ENCODE assay signal across 22 cellular contexts in genomic region chr7:42274052-42274451, GRCh38. TPM values are rescaled to one million over a fixed set of nuclear protein-coding genes. Genes with fewer than 3 reads are reported as not detected.
A peak's percentile ranks its signal among the peaks of the same experiment; 100 is the strongest.
DNase-seq lines count a peak whose midpoint lies in the region; ATAC-seq and TF ChIP-seq lines count a peak whose summit lies in the region.
"Had no signal": no experiment of that assay in that cellular context is flagged by ENCODE, and none has a peak within 500 bp of the region (broad histone marks: within the 10 kb centered on the region; RNA-seq: fewer than 3 reads in every experiment).

No MANE protein-coding gene starts in this region.

- peaks cover 2% of the 10 kb centered on the region for H3K4me1 Mint-ChIP-seq in activated T-cell treated with anti-CD3 and anti-CD28 coated beads, Interleukin-2, amount 50 U/mL, for 24 hours (ENCODE audit: low read depth)
- H3K4me1 Mint-ChIP-seq: central memory CD8-positive, alpha-beta T cell had no signal

- no peak overlapping the region for H3K4me3 Mint-ChIP-seq in activated T-cell treated with anti-CD3 and anti-CD28 coated beads, Interleukin-2, amount 50 U/mL, for 24 hours
- H3K4me3 Mint-ChIP-seq: CD14-positive monocyte; central memory CD8-positive, alpha-beta T cell; nephron progenitor cell had no signal

- intact Hi-C loops in gastrocnemius medialis (cut with DNase I; ENCODE audit: low total_unique reads), result no loop called here

- TF ChIP-seq CTCF in epithelial cell of esophagus (IDR thresholded peaks at IDR 0.05; ENCODE audit: insufficient read depth, low read depth, low read length, missing control alignments), result no peak
- no peak for TF ChIP-seq CTCF in gastrocnemius medialis (IDR thresholded peaks at IDR 0.05 in 4 of 5, conservative IDR thresholded peaks at IDR 0.05 in 1 of 5)

- H3K27ac Mint-ChIP-seq in activated T-cell treated with anti-CD3 and anti-CD28 coated beads, Interleukin-2, amount 50 U/mL, for 24 hours, result no peak overlapping the region
- H3K27ac Mint-ChIP-seq: nephron progenitor cell had no signal

- peaks cover 2% of the 10 kb centered on the region for H3K27me3 Mint-ChIP-seq in activated T-cell treated with anti-CD3 and anti-CD28 coated beads, Interleukin-2, amount 50 U/mL, for 24 hours

- ATAC-seq in gastrocnemius medialis, result no peak
- ATAC-seq: sciatic nerve had no signal

- no peak for TF ChIP-seq POLR2A in gastrocnemius medialis (IDR thresholded peaks at IDR 0.05)

- H3K4me1 ChIP-seq in gastrocnemius medialis, result no peaks in the 10 kb centered on the region

- no peak overlapping the region for H3K27ac ChIP-seq in gastrocnemius medialis

- no peaks in the 10 kb centered on the region for H3K36me3 ChIP-seq in gastrocnemius medialis

- DNase-seq in CD1c-positive myeloid dendritic cell (ENCODE audit: extremely low spot score) (peak; percentile 9), NCI-H226 (peak; percentile 75), epithelial cell of esophagus (ENCODE audit: low read depth) (peak; percentile 83), iris pigment epithelial cell (ENCODE audit: low read depth) (peak; percentile 90), gastrocnemius medialis (no peak), dermis blood vessel endothelial cell (no peak), superior temporal gyrus (ENCODE audit: extremely low spot score) (no peak)
- DNase-seq in activated T-cell treated with anti-CD3 and anti-CD28 coated beads, Interleukin-2, amount 50 U/mL, for 24 hours, result no peak
- DNase-seq: activated CD4-positive, CD25-positive, alpha-beta regulatory T cell treated with anti-CD3 and anti-CD28 coated beads, Interleukin-2, amount 50 U/mL, for 72 hours; activated naive CD4-positive, alpha-beta T cell treated with Interleukin-2 at 50 U/mL for 16 hours; activated T-cell treated with anti-CD3 and anti-CD28 coated beads, Interleukin-2, amount 50 U/mL, for 1 hour; H7; hypothalamus; KG1; NCI-H1048; NCI-H187; nephron progenitor cell; Right ventricle myocardium superior; substantia nigra had no signal

- H3K9me3 Mint-ChIP-seq in activated T-cell treated with anti-CD3 and anti-CD28 coated beads, Interleukin-2, amount 50 U/mL, for 24 hours, result no peaks in the 10 kb centered on the region
- H3K9me3 Mint-ChIP-seq: CD14-positive monocyte had no signal

- no peaks in the 10 kb centered on the region for H3K9me3 ChIP-seq in gastrocnemius medialis

- H3K4me3 ChIP-seq in epithelial cell of esophagus (ENCODE audit: low read length), result no peak overlapping the region
- H3K4me3 ChIP-seq in gastrocnemius medialis, result no peak overlapping the region

- H3K27me3 ChIP-seq in gastrocnemius medialis, result no peaks in the 10 kb centered on the region

- in situ Hi-C loops in gastrocnemius medialis (cut with MboI; ENCODE audit: low sequenced_read_pairs in 4 of 4), result no loop called here

- H3K36me3 Mint-ChIP-seq in activated T-cell treated with anti-CD3 and anti-CD28 coated beads, Interleukin-2, amount 50 U/mL, for 24 hours (ENCODE audit: low read depth), result no peaks in the 10 kb centered on the region
- H3K36me3 Mint-ChIP-seq: CD14-positive monocyte had no signal

RNA-seq across cellular contexts. Expression of gene GLI3, which starts 37.0 kb away (rescaled TPM):
- 1 to 10 TPM in 1 of 4 donors, under 1 TPM in 3; 0.46 to 1.6 (median 0.81) TPM for total RNA-seq in gastrocnemius medialis
- 1.0 and 1.6 TPM in 2 replicates for total RNA-seq in dermis blood vessel endothelial cell

Comparison
In these comparisons a context has a peak if more than half of its experiments do, and no peak if none do; other contexts are left out.
1. DNase-seq: peak in CD1c-positive myeloid dendritic cell (single experiment), NCI-H226 (single experiment), epithelial cell of esophagus (single experiment) and iris pigment epithelial cell (single experiment); none in gastrocnemius medialis (0 of 2), activated T-cell treated with anti-CD3 and anti-CD28 coated beads, Interleukin-2, amount 50 U/mL, for 24 hours (single experiment), dermis blood vessel endothelial cell (single experiment) and superior temporal gyrus (single experiment).